ENCODE assay signal across 9 cellular contexts in genomic region chr18:38940863-38941531, GRCh38.
DNase-seq lines count a peak whose midpoint lies in the region; ATAC-seq, FAIRE-seq and TF ChIP-seq lines count a peak whose summit lies in the region.
"Had no signal": no experiment of that assay in that cellular context is flagged by ENCODE, and none has a peak within 500 bp of the region (broad histone marks: within the 10 kb centered on the region; RNA-seq: fewer than 3 reads in every experiment).

No MANE protein-coding gene starts in this region.

- peaks cover 36% of the 10 kb centered on the region for H3K9me3 Mint-ChIP-seq in GM23338

- peaks cover 11% of the 10 kb centered on the region for H3K9me2 ChIP-seq in GM23338 (ENCODE audit: insufficient read depth)

- TF ChIP-seq POLR2A in GM12891 (IDR thresholded peaks at IDR 0.05; ENCODE audit: low read depth, low read length) (no peak), gastrocnemius medialis (IDR thresholded peaks at IDR 0.05) (no peak)

- H3K27ac Mint-ChIP-seq in GM23338, result no peak overlapping the region

- DNase-seq in GM12891 (ENCODE audit: insufficient read length, low spot score) (peak; percentile 13), GM23338 (ENCODE audit: low spot score) (peak; percentile 54), LoVo (ENCODE audit: low spot score) (peak; percentile 47), fibroblast of mammary gland (ENCODE audit: low read depth) (peak; percentile 39), NCI-H1105 treated with DMSO at 0.1 percent for 48 hours (lab: John Stamatoyannopoulos, UW) (no peak), gastrocnemius medialis (no peak)
- DNase-seq in activated CD4-positive, alpha-beta T cell treated with anti-CD3 and anti-CD28 coated beads, Interleukin-2, amount 50 U/mL, for 24 hours (ENCODE audit: low read depth in 1 of 2, low spot score in 1 of 2), result peak; percentile 36 to 69
- peak; percentile 20 for DNase-seq in stimulated activated CD8-positive, alpha-beta memory T cell treated with anti-CD3 and anti-CD28 coated beads, Interleukin-12 subunit alpha, Interleukin-12 subunit beta, amount 100 ng/mL, for 1 hour (ENCODE audit: low read depth)

- in situ Hi-C loops in gastrocnemius medialis (cut with MboI; ENCODE audit: low sequenced_read_pairs in 4 of 4), result no loop called here

- no peaks in the 10 kb centered on the region for H4K20me1 ChIP-seq in GM23338 (replicated peaks; ENCODE audit: insufficient read depth)

- no peak overlapping the region for H3K4me2 ChIP-seq in GM23338

- intact Hi-C loops in gastrocnemius medialis (cut with DNase I; ENCODE audit: low total_unique reads), result no loop called here

- H3K4me1 ChIP-seq in GM23338 (ENCODE audit: insufficient read depth) (no peaks in the 10 kb centered on the region), gastrocnemius medialis (no peaks in the 10 kb centered on the region)

- H3K27me3 ChIP-seq in GM23338 (ENCODE audit: insufficient read depth), result no peaks in the 10 kb centered on the region
- H3K27me3 ChIP-seq in gastrocnemius medialis, result no peaks in the 10 kb centered on the region

- H3K27me3 Mint-ChIP-seq in GM23338 (ENCODE audit: insufficient read depth, low read depth, poor library complexity), result no peaks in the 10 kb centered on the region

- no peak overlapping the region for H3K4me3 ChIP-seq in GM23338
- H3K4me3 ChIP-seq in fibroblast of mammary gland (ENCODE audit: control insufficient read depth, low read depth, low read length), result no peak overlapping the region
- H3K4me3 ChIP-seq in gastrocnemius medialis, result no peak overlapping the region
- H3K4me3 ChIP-seq: SK-N-MC had no signal

- H3K27ac ChIP-seq in GM23338 (ENCODE audit: low read depth) (no peak overlapping the region), gastrocnemius medialis (no peak overlapping the region)
- H3K27ac ChIP-seq: SK-N-MC had no signal

- no peak for TF ChIP-seq CTCF in GM23338 (conservative IDR thresholded peaks at IDR 0.05; ENCODE audit: low read depth in 2 of 2)
- TF ChIP-seq CTCF in fibroblast of mammary gland (conservative IDR thresholded peaks at IDR 0.05; ENCODE audit: control insufficient read depth, insufficient read depth, low read depth, low read length), result no peak
- no peak for TF ChIP-seq CTCF in gastrocnemius medialis (IDR thresholded peaks at IDR 0.05 in 4 of 5, conservative IDR thresholded peaks at IDR 0.05 in 1 of 5)

- H3K9me3 ChIP-seq in gastrocnemius medialis, result no peaks in the 10 kb centered on the region

- no peak for ATAC-seq in GM23338
- ATAC-seq in gastrocnemius medialis, result no peak

- H3K36me3 Mint-ChIP-seq in GM23338 (ENCODE audit: low read depth), result peaks cover 34% of the 10 kb centered on the region

- H3K79me2 ChIP-seq in GM23338 (replicated peaks; ENCODE audit: insufficient read depth), result no peaks in the 10 kb centered on the region

- H3K36me3 ChIP-seq in GM23338 (ENCODE audit: insufficient read depth) (peaks cover 10% of the 10 kb centered on the region), gastrocnemius medialis (no peaks in the 10 kb centered on the region)

- FAIRE-seq in GM12891 (lab: Jason Lieb, UNC), result peak; percentile 94

- no peaks in the 10 kb centered on the region for H3K4me1 Mint-ChIP-seq in GM23338

- H3F3A ChIP-seq in GM23338 (replicated peaks; ENCODE audit: low read depth), result no peaks in the 10 kb centered on the region

- peak overlapping the region; percentile 80 for H2AFZ ChIP-seq in GM23338

- no peak overlapping the region for H3K4me3 Mint-ChIP-seq in GM23338

TF ChIP-seq in GM12891, 5 proteins besides CTCF, POLR2A, EP300 and RAD21:
- no peak for TF ChIP-seq POLR2AphosphoS5 (IDR thresholded peaks at IDR 0.05; ENCODE audit: low read depth, low read length)
- TF ChIP-seq SPI1 (IDR thresholded peaks at IDR 0.05; ENCODE audit: low read depth, low read length), result peak; percentile 44; the same call in 1 of the 2 replicates
- TF ChIP-seq TAF1 (IDR thresholded peaks at IDR 0.05; ENCODE audit: low read depth, low read length), result no peak
- peak; percentile 75 for TF ChIP-seq POU2F2 (IDR thresholded peaks at IDR 0.05; ENCODE audit: low read depth, low read length)
- no peak for TF ChIP-seq PAX5 (IDR thresholded peaks at IDR 0.05; ENCODE audit: insufficient read depth, low read length, severe bottlenecking)

TF ChIP-seq in GM23338, 12 proteins besides CTCF, POLR2A, EP300 and RAD21:
- no peak for TF ChIP-seq REST (IDR thresholded peaks at IDR 0.05; ENCODE audit: unreplicated experiment)
TF ChIP-seq in GM23338: peak in this region for 0.

Comparison
In these comparisons a context has a peak if more than half of its experiments do, and no peak if none do; other contexts are left out.
1. DNase-seq: peak in GM12891 (single experiment), GM23338 (single experiment), LoVo (single experiment), activated CD4-positive, alpha-beta T cell treated with anti-CD3 and anti-CD28 coated beads, Interleukin-2, amount 50 U/mL, for 24 hours (2 of 2), fibroblast of mammary gland (single experiment) and stimulated activated CD8-positive, alpha-beta memory T cell treated with anti-CD3 and anti-CD28 coated beads, Interleukin-12 subunit alpha, Interleukin-12 subunit beta, amount 100 ng/mL, for 1 hour (single experiment); none in NCI-H1105 treated with DMSO at 0.1 percent for 48 hours (single experiment) and gastrocnemius medialis (0 of 2).